ENCODE assay signal across 14 cellular contexts in the genomic region with DNA sequence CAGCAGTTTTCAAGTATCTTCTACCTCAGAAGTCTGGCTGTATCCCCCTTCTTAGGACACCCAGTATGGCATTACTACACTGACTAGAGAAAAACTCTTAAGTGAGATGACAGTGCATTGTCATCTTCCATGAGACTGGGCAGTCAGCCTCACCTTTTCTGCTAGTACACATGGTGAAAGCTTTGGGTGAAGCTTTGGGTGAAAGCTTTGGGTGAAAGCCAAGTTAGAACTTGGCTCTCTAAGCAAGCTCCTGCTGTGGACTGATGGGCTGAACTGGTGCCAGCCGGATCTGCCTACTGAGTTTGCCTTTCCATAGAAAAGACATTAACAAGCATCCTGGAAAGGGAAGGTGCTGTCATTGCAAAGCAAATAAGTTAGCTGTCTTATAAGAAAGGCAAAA. TPM values are rescaled to one million over a fixed set of nuclear protein-coding genes. Genes with fewer than 3 reads are reported as not detected.
DNase-seq lines count a peak whose midpoint lies in the region; ATAC-seq and TF ChIP-seq lines count a peak whose summit lies in the region.
"Had no signal": no experiment of that assay in that cellular context is flagged by ENCODE, and none has a peak within 500 bp of the region (broad histone marks: within the 10 kb centered on the region; RNA-seq: fewer than 3 reads in every experiment).

No MANE protein-coding gene starts in this region.

- H3K4me3 ChIP-seq in choroid plexus epithelial cell (ENCODE audit: low read depth, low read length) (no peak overlapping the region), left lung (no peak overlapping the region)
- H3K4me3 ChIP-seq: esophagus squamous epithelium, lung had no signal

- H3K27ac ChIP-seq in left lung: no peak overlapping the region
- H3K27ac ChIP-seq: esophagus squamous epithelium had no signal

- H3K27me3 ChIP-seq in left lung: peaks cover 16 to 41% of the 10 kb centered on the region in 2 donors

- peak; percentile 66 for DNase-seq in DMS153 treated with DMSO at 0.1 percent for 48 hours (lab: John Stamatoyannopoulos, UW; ENCODE audit: unreplicated experiment)
- DNase-seq in M059J (ENCODE audit: low read depth): peak; percentile 66
- peak; percentile 60 for DNase-seq in NCI-H345 treated with DMSO at 0.1 percent for 48 hours (lab: John Stamatoyannopoulos, UW; ENCODE audit: unreplicated experiment)
- DNase-seq in choroid plexus epithelial cell (ENCODE audit: low read depth): peak; percentile 14
- DNase-seq in T1000 (lab: John Stamatoyannopoulos, UW): no peak
- no peak for DNase-seq in left lung
- no peak for DNase-seq in effector CD4-positive, alpha-beta T cell
- DNase-seq: activated CD4-positive, alpha-beta T cell treated with anti-CD3 and anti-CD28 coated beads for 1 hour; esophagus squamous epithelium; KG1; stimulated activated naive CD8-positive, alpha-beta T cell treated with anti-CD3 and anti-CD28 coated beads, Interleukin-15, amount 100 ng/mL, for 72 hours had no signal

- ATAC-seq in left lung: no peak
- no peak for ATAC-seq in HG02840 (IDR thresholded peaks at IDR 0.05; ENCODE audit: low FRiP score, unreplicated experiment)
- ATAC-seq: SK-N-SH treated with all-trans-retinoic acid at 6 μM for 48 hours; stimulated activated naive CD8-positive, alpha-beta T cell treated with anti-CD3 and anti-CD28 coated beads, Interleukin-15, amount 100 ng/mL, for 72 hours had no signal

- intact Hi-C loops in left lung (cut with DNase I): no loop called here

- TF ChIP-seq CTCF in choroid plexus epithelial cell (conservative IDR thresholded peaks at IDR 0.05; ENCODE audit: low read depth, low read length) (no peak), left lung (IDR thresholded peaks at IDR 0.05) (no peak)

- no peaks in the 10 kb centered on the region for H3K36me3 ChIP-seq in left lung
- H3K36me3 ChIP-seq: esophagus squamous epithelium had no signal

- no peaks in the 10 kb centered on the region for H3K9me3 ChIP-seq in left lung
- H3K9me3 ChIP-seq: esophagus squamous epithelium had no signal

- no peaks in the 10 kb centered on the region for H3K4me1 ChIP-seq in left lung
- H3K4me1 ChIP-seq: esophagus squamous epithelium had no signal

RNA-seq across cellular contexts. Expression of a gene that starts 8.8 kb away (rescaled TPM):
- total RNA-seq in M059J (2014; rRNA removed; shearing (Covaris generic)): 6.7 and 9.6 TPM in 2 replicates
- not detected for total RNA-seq in left lung

Comparison
In these comparisons a context has a peak if more than half of its experiments do, and no peak if none do; other contexts are left out.
1. DNase-seq: peak in DMS153 treated with DMSO at 0.1 percent for 48 hours (single experiment), M059J (single experiment), NCI-H345 treated with DMSO at 0.1 percent for 48 hours (single experiment) and choroid plexus epithelial cell (single experiment); none in T1000 (single experiment), left lung (0 of 2) and effector CD4-positive, alpha-beta T cell (single experiment).